In genomic region chr22:46922037-46922436, GRCh38 we compare ENCODE assay signal across 26 cellular contexts.
"Had no signal": no experiment of that assay in that cellular context is flagged by ENCODE, and none has a peak within 500 bp of the region (broad histone marks: within the 10 kb centered on the region; RNA-seq: fewer than 3 reads in every experiment).

No MANE protein-coding gene starts in this region.

- H3K4me1 ChIP-seq: colonic mucosa, esophagus squamous epithelium, gastrocnemius medialis, heart right ventricle, left lung, lower lobe of right lung had no signal

- FAIRE-seq: endometrium, islet of Langerhans, keratinocyte had no signal

- DNase-seq: colonic mucosa; cortex of kidney; effector CD8-positive, alpha-beta T cell; effector memory CD8-positive, alpha-beta T cell; endodermal cell; erythroblast; esophagus squamous epithelium; foreskin fibroblast; foreskin melanocyte; gastrocnemius medialis; glutamatergic neuron; head of caudate nucleus; heart right ventricle; hippocampal formation; left cardiac atrium; left lung; left ventricle myocardium superior; lower lobe of right lung; mesenchymal stem cell; mucosa of descending colon; naive B cell had no signal

- H3K36me3 ChIP-seq: colonic mucosa, gastrocnemius medialis had no signal

- H3K9me3 ChIP-seq: colonic mucosa, gastrocnemius medialis, mucosa of descending colon had no signal

- H3K27me3 ChIP-seq: colonic mucosa, esophagus squamous epithelium, gastrocnemius medialis, heart right ventricle, left lung had no signal

- ATAC-seq: effector memory CD8-positive, alpha-beta T cell; esophagus mucosa; gastrocnemius medialis; heart right ventricle; left cardiac atrium; left lung; left ventricle myocardium superior; lower lobe of right lung; mucosa of descending colon had no signal

- H3K27ac ChIP-seq: colonic mucosa, epithelial cell of prostate, esophagus squamous epithelium, gastrocnemius medialis, heart right ventricle, left lung, lower lobe of right lung had no signal

- H3K4me3 ChIP-seq: colonic mucosa, esophagus squamous epithelium, gastrocnemius medialis, heart right ventricle, left lung, lower lobe of right lung, mucosa of descending colon had no signal
